ENCODE assay signal across 1 cellular context in the genomic region with DNA sequence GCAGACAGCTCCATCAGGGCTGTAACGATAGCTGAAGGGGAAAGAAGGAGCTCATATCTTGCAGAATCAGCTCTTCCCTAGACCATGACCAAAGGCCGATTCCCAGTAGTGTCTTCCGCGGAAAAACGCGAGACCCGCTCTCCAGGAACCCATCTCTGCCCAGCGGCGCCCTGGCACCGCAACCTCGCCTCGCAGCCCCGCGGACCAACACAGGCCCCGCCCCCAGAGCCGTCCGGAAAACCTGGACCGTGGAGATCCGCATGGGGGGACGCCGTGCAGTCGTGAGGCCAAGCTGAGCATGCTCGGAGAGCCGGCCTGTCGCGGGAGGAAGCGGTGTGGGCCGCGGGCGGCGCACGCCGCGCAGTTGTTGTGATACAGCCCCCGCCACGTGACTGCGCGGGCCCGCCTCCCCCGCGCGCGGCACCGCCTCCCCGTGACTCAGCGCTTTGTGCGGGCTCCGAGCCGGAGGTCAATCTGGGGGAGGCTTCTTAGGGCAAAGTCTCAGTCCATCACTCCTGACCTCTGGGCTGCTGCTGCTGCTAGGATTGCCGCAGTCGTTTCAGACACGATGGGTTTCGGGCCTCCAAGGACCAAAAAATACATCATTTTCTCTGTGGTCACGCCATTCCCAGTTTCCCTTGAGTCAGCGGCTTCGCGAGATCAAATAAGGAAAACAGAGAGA.
A peak's percentile ranks its signal among the peaks of the same experiment; 100 is the strongest.
TF ChIP-seq lines count a peak whose summit lies in the region.

No MANE protein-coding gene starts in this region.

TF ChIP-seq in HepG2, 621 proteins besides CTCF, POLR2A, EP300 and RAD21 (continued from another document and continues in another):
- TF ChIP-seq ZNF318 (CRISPR knock-in tag; IDR thresholded peaks at IDR 0.05) (peak; percentile 98), FOXO1 (CRISPR knock-in tag; IDR thresholded peaks at IDR 0.05) (peak; percentile 94), NONO (IDR thresholded peaks at IDR 0.05) (no peak), NONO (CRISPR knock-in tag; conservative IDR thresholded peaks at IDR 0.05) (peak; percentile 100), BRCA1 (CRISPR knock-in tag; IDR thresholded peaks at IDR 0.05) (peak; percentile 95), SAFB2 (CRISPR knock-in tag; IDR thresholded peaks at IDR 0.05; ENCODE audit: borderline replicate concordance, low read depth) (peak; percentile 88; the same call in 1 of the 2 replicates), E2F2 (CRISPR knock-in tag; IDR thresholded peaks at IDR 0.05; ENCODE audit: borderline replicate concordance) (peak; percentile 92; the same call in 1 of the 2 replicates), KLF15 (CRISPR knock-in tag; IDR thresholded peaks at IDR 0.05; ENCODE audit: borderline replicate concordance) (peak; percentile 59), MAFF (IDR thresholded peaks at IDR 0.05; ENCODE audit: low read depth, low read length) (peak; percentile 87; the same call in 1 of the 2 replicates), ZNF639 (CRISPR knock-in tag; conservative IDR thresholded peaks at IDR 0.05) (peak; percentile 89; the same call in 1 of the 2 replicates), CENPT (CRISPR knock-in tag; IDR thresholded peaks at IDR 0.05; ENCODE audit: low read depth) (no peak; the same call in 1 of the 2 replicates), SMC3 (IDR thresholded peaks at IDR 0.05; ENCODE audit: low read length) (peak; percentile 1; the same call in 1 of the 2 replicates), ZNF296 (CRISPR knock-in tag; conservative IDR thresholded peaks at IDR 0.05) (no peak), SNRNP70 (IDR thresholded peaks at IDR 0.05; ENCODE audit: low read depth, low read length) (no peak), MTA3 (CRISPR knock-in tag; IDR thresholded peaks at IDR 0.05) (no peak), ZNF232 (CRISPR knock-in tag; IDR thresholded peaks at IDR 0.05; ENCODE audit: borderline replicate concordance) (peak; percentile 85), ZNF816 (CRISPR knock-in tag; IDR thresholded peaks at IDR 0.05; ENCODE audit: borderline replicate concordance) (peak; percentile 97), NR1H2 (CRISPR knock-in tag; IDR thresholded peaks at IDR 0.05; ENCODE audit: borderline replicate concordance, low read depth) (peak; percentile 90), KDM5A (IDR thresholded peaks at IDR 0.05; ENCODE audit: borderline replicate concordance, low read length) (peak; percentile 58; the same call in 1 of the 2 replicates), SMAD3 (CRISPR knock-in tag; IDR thresholded peaks at IDR 0.05) (peak; percentile 37; the same call in 1 of the 2 replicates), PAX8 (CRISPR knock-in tag; IDR thresholded peaks at IDR 0.05; ENCODE audit: borderline replicate concordance) (peak; percentile 90; the same call in 1 of the 2 replicates), ZSCAN22 (CRISPR knock-in tag; IDR thresholded peaks at IDR 0.05) (0 out of 2 replicates have a peak, but pooled peaks have one; percentile 62), LCORL (IDR thresholded peaks at IDR 0.05) (no peak), LCORL (CRISPR knock-in tag; IDR thresholded peaks at IDR 0.05) (peak; percentile 81), ZNF746 (CRISPR knock-in tag; IDR thresholded peaks at IDR 0.05) (peak; percentile 74), ZNF598 (CRISPR knock-in tag; IDR thresholded peaks at IDR 0.05; ENCODE audit: borderline replicate concordance) (peak; percentile 98), ZNF292 (CRISPR knock-in tag; IDR thresholded peaks at IDR 0.05; ENCODE audit: borderline replicate concordance, low read depth) (peak; percentile 94), ZNF460 (CRISPR knock-in tag; IDR thresholded peaks at IDR 0.05; ENCODE audit: borderline replicate concordance) (peak; percentile 50; the same call in 1 of the 2 replicates), ZNF570 (CRISPR knock-in tag; IDR thresholded peaks at IDR 0.05; ENCODE audit: borderline replicate concordance) (peak; percentile 44; the same call in 1 of the 2 replicates), NRL (CRISPR knock-in tag; IDR thresholded peaks at IDR 0.05; ENCODE audit: borderline replicate concordance) (peak; percentile 98), ZNF441 (CRISPR knock-in tag; IDR thresholded peaks at IDR 0.05; ENCODE audit: borderline replicate concordance) (peak; percentile 93), HDAC6 (IDR thresholded peaks at IDR 0.05; ENCODE audit: low read depth, low read length) (no peak), CREB3 (CRISPR knock-in tag; IDR thresholded peaks at IDR 0.05) (peak; percentile 97), RFX1 (IDR thresholded peaks at IDR 0.05) (no peak), KAT7 (CRISPR knock-in tag; IDR thresholded peaks at IDR 0.05; ENCODE audit: borderline replicate concordance) (peak; percentile 96), TCF7 (IDR thresholded peaks at IDR 0.05; ENCODE audit: low read depth) (no peak)
- TF ChIP-seq, protein P1, sequence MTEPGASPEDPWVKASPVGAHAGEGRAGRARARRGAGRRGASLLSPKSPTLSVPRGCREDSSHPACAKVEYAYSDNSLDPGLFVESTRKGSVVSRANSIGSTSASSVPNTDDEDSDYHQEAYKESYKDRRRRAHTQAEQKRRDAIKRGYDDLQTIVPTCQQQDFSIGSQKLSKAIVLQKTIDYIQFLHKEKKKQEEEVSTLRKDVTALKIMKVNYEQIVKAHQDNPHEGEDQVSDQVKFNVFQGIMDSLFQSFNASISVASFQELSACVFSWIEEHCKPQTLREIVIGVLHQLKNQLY (CRISPR knock-in tag; IDR thresholded peaks at IDR 0.05) = peak; percentile 97
- TF ChIP-seq, protein P2, sequence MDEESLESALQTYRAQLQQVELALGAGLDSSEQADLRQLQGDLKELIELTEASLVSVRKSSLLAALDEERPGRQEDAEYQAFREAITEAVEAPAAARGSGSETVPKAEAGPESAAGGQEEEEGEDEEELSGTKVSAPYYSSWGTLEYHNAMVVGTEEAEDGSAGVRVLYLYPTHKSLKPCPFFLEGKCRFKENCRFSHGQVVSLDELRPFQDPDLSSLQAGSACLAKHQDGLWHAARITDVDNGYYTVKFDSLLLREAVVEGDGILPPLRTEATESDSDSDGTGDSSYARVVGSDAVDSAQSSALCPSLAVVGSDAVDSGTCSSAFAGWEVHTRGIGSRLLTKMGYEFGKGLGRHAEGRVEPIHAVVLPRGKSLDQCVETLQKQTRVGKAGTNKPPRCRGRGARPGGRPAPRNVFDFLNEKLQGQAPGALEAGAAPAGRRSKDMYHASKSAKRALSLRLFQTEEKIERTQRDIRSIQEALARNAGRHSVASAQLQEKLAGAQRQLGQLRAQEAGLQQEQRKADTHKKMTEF (CRISPR knock-in tag; IDR thresholded peaks at IDR 0.05) = peak; percentile 99
- TF ChIP-seq, protein P3, sequence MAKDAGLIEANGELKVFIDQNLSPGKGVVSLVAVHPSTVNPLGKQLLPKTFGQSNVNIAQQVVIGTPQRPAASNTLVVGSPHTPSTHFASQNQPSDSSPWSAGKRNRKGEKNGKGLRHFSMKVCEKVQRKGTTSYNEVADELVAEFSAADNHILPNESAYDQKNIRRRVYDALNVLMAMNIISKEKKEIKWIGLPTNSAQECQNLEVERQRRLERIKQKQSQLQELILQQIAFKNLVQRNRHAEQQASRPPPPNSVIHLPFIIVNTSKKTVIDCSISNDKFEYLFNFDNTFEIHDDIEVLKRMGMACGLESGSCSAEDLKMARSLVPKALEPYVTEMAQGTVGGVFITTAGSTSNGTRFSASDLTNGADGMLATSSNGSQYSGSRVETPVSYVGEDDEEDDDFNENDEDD (CRISPR knock-in tag; IDR thresholded peaks at IDR 0.05; ENCODE audit: borderline replicate concordance) = peak; percentile 94
- TF ChIP-seq, protein P4, sequence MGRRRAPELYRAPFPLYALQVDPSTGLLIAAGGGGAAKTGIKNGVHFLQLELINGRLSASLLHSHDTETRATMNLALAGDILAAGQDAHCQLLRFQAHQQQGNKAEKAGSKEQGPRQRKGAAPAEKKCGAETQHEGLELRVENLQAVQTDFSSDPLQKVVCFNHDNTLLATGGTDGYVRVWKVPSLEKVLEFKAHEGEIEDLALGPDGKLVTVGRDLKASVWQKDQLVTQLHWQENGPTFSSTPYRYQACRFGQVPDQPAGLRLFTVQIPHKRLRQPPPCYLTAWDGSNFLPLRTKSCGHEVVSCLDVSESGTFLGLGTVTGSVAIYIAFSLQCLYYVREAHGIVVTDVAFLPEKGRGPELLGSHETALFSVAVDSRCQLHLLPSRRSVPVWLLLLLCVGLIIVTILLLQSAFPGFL (CRISPR knock-in tag; IDR thresholded peaks at IDR 0.05) = no peak; the same call in 1 of the 2 replicates
- TF ChIP-seq, protein P5, sequence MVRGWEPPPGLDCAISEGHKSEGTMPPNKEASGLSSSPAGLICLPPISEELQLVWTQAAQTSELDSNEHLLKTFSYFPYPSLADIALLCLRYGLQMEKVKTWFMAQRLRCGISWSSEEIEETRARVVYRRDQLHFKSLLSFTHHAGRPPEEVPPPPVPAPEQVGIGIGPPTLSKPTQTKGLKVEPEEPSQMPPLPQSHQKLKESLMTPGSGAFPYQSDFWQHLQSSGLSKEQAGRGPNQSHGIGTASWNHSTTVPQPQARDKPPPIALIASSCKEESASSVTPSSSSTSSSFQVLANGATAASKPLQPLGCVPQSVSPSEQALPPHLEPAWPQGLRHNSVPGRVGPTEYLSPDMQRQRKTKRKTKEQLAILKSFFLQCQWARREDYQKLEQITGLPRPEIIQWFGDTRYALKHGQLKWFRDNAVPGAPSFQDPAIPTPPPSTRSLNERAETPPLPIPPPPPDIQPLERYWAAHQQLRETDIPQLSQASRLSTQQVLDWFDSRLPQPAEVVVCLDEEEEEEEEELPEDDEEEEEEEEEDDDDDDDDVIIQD (CRISPR knock-in tag; IDR thresholded peaks at IDR 0.05; ENCODE audit: low read depth) = peak; percentile 97
